ENCODE assay signal across 8 cellular contexts in the genomic region with DNA sequence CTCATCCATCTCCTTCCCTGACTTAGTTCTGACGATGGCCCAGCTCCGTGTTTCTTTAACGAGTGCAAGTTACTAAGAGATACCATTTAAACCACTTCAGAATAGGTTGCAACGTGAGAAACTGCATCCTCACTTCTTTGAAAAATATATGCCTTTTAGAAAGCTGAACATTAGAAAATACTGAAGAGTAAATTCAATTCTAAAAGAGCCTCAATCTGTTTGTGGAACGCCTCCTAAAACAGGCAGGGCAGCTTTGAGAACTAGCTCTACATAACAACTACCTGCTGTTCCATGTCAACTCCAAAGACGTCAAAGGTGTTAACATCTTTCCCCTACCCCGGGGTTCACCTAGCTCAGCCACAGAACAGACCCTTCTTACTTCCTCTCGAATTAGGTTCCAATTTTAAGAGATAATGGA. TPM values are rescaled to one million over a fixed set of nuclear protein-coding genes. Genes with fewer than 3 reads are reported as not detected.
DNase-seq lines count a peak whose midpoint lies in the region; ATAC-seq, FAIRE-seq and TF ChIP-seq lines count a peak whose summit lies in the region.

No MANE protein-coding gene starts in this region.

- H3F3A ChIP-seq in DOHH2 (ENCODE audit: control insufficient read depth, insufficient read depth) (peaks cover 2% of the 10 kb centered on the region; the same call in 1 of the 2 replicates), PC-9 (ENCODE audit: insufficient read depth, low read depth) (peaks cover 68% of the 10 kb centered on the region)

- no peaks in the 10 kb centered on the region for H3K9me2 ChIP-seq in DOHH2 (replicated peaks; ENCODE audit: control insufficient read depth, low read length)
- H3K9me2 ChIP-seq in PC-9 (ENCODE audit: insufficient read depth) = no peaks in the 10 kb centered on the region

- DNase-seq in PC-9 (no peak), H1 (ENCODE audit: low read depth in 1 of 2, low spot score in 2 of 2) (no peak), trophoblast cell (no peak), SKM-1 treated with dmso at 0.1 percent for 144 hours (lab: John Stamatoyannopoulos, UW; ENCODE audit: unreplicated experiment) (no peak), glomerular visceral epithelial cell (ENCODE audit: extremely low spot score) (no peak)
- no peak for DNase-seq in activated effector memory CD4-positive, alpha-beta T cell treated with Interleukin-2 at 50 U/mL for 16 hours

- TF ChIP-seq POLR2A in H1 (IDR thresholded peaks at IDR 0.05; ENCODE audit: control extremely low read depth in 1 of 2, low read depth in 2 of 2, low read length in 2 of 2) = no peak

- TF ChIP-seq RAD21 in H1 (IDR thresholded peaks at IDR 0.05 in 1 of 2, conservative IDR thresholded peaks at IDR 0.05 in 1 of 2; ENCODE audit: low read depth in 2 of 2, low read length in 2 of 2) = no peak

- peak overlapping the region; percentile 73 for H3K4me2 ChIP-seq in DOHH2 (ENCODE audit: low read length)
- H3K4me2 ChIP-seq in PC-9 = peak overlapping the region; percentile 98
- H3K4me2 ChIP-seq in H1 (ENCODE audit: insufficient read depth in 1 of 2, low read depth in 2 of 2, low read length in 2 of 2) = peak overlapping the region; percentile 71 to 85
- H3K4me2 ChIP-seq in trophoblast cell (ENCODE audit: low read length) = peak overlapping the region; percentile 97

- no peak overlapping the region for H3K23ac ChIP-seq in H1 (ENCODE audit: insufficient read length)
- H3K23ac ChIP-seq in trophoblast cell (ENCODE audit: low read length) = no peak overlapping the region

- H3K18ac ChIP-seq in H1 (ENCODE audit: extremely low read depth, low read length) = no peak overlapping the region
- H3K18ac ChIP-seq in trophoblast cell (ENCODE audit: low read length) = no peak overlapping the region

- no peak for TF ChIP-seq EP300 in H1 (IDR thresholded peaks at IDR 0.05; ENCODE audit: borderline replicate concordance in 1 of 2, low read depth in 2 of 2, low read length in 2 of 2)

- TF ChIP-seq CTCF in DOHH2 (IDR thresholded peaks at IDR 0.05; ENCODE audit: low read depth, low read length, poor library complexity, severe bottlenecking) (no peak), PC-9 (conservative IDR thresholded peaks at IDR 0.05) (no peak), H1 (IDR thresholded peaks at IDR 0.05; ENCODE audit: control extremely low read depth in 1 of 3, insufficient read depth in 1 of 3, low read depth in 1 of 3, low read length in 3 of 3) (no peak)

- WGBS in H1 (ENCODE audit: extremely low coverage in 1 of 2, insufficient coverage in 1 of 2, insufficient read length in 1 of 2, insufficient replicate concordance in 2 of 2, low coverage in 1 of 2, low lambda C conversion rate in 2 of 2, missing lambda C conversion rate in 1 of 2), 2 experiments = 20% methylated on average over 8 of the region's 8 CpGs; no CpG with 5 or more reads in 1 of the 2 experiments
- no CpG with 5 or more reads among the region's 8 CpGs for WGBS in trophoblast cell (ENCODE audit: extremely low coverage, insufficient coverage, insufficient read length)

- POLR2A ChIA-PET in PC-9 (lab: Charles Lee; ENCODE audit: unreplicated experiment) = interaction anchor here (0.7 to 0.8 kb wide), 2 partner anchors 78 to 628 kb away, joined by 4 to 5 read pairs; no protein-coding TSS in a partner anchor
- POLR2A ChIA-PET in H1 (lab: Charles Lee; ENCODE audit: partially characterized antibody) = interaction anchor here (0.6 to 4.7 kb wide), 5 partner anchors 7 to 72 kb away, joined by 3 to 42 read pairs (median 3); no protein-coding TSS in a partner anchor

- H3K4ac ChIP-seq in H1 (replicated peaks; ENCODE audit: insufficient read length, low read depth, low read length) (no peak overlapping the region), trophoblast cell (ENCODE audit: low read depth, low read length) (no peak overlapping the region)

- H2BK20ac ChIP-seq in H1 (ENCODE audit: low read length) = no peak overlapping the region

- CTCF ChIA-PET in PC-9 (lab: Charles Lee) = interaction anchor here (0.5 to 1.4 kb wide), 11 partner anchors 32 to 792 kb away, joined by 3 to 18 read pairs (median 5); no protein-coding TSS in a partner anchor
- CTCF ChIA-PET in H1 (lab: Charles Lee; ENCODE audit: partially characterized antibody) = interaction anchor here (0.6 to 1.9 kb wide), 11 partner anchors 9 to 614 kb away, joined by 3 to 8 read pairs (median 3); no protein-coding TSS in a partner anchor

- H3K4me1 ChIP-seq in DOHH2 (ENCODE audit: control insufficient read depth, low read length) = peaks cover 44% of the 10 kb centered on the region
- peaks cover 52% of the 10 kb centered on the region for H3K4me1 ChIP-seq in PC-9 (replicated peaks; ENCODE audit: insufficient read depth)
- peaks cover 0 to 14% (median 8%) of the 10 kb centered on the region in 4 experiments; a peak in 6 of 7 replicates for H3K4me1 ChIP-seq in H1 (replicated peaks in 1 of 4; ENCODE audit: control insufficient read depth in 3 of 4, insufficient read depth in 4 of 4, low read length in 3 of 4)
- H3K4me1 ChIP-seq in trophoblast cell (ENCODE audit: control insufficient read depth in 1 of 2, insufficient read depth in 2 of 2, low read length in 2 of 2) = peaks cover 12 to 13% of the 10 kb centered on the region in 2 experiments

- H2BK5ac ChIP-seq in H1 (ENCODE audit: low read depth, low read length) = no peak overlapping the region
- no peak overlapping the region for H2BK5ac ChIP-seq in trophoblast cell (ENCODE audit: low read depth, low read length, poor library complexity)

- H3K9me3 ChIP-seq in DOHH2 (ENCODE audit: control insufficient read depth, insufficient read depth, low read length) (no peaks in the 10 kb centered on the region), PC-9 (ENCODE audit: insufficient read depth, low read depth) (no peaks in the 10 kb centered on the region), H1 (ENCODE audit: insufficient read depth in 2 of 2, low read depth in 1 of 2, low read length in 1 of 2) (no peaks in the 10 kb centered on the region), trophoblast cell (ENCODE audit: insufficient read depth, low read depth, low read length) (peaks cover 1% of the 10 kb centered on the region)

- H2BK15ac ChIP-seq in H1 (ENCODE audit: low read length) = no peak overlapping the region

- ATAC-seq in GM18519 (IDR thresholded peaks at IDR 0.05; ENCODE audit: low FRiP score, unreplicated experiment) = no peak

- H2AK5ac ChIP-seq in H1 (ENCODE audit: low read depth, low read length) = no peak overlapping the region
- H2AK5ac ChIP-seq in trophoblast cell (ENCODE audit: low read length) = no peak overlapping the region

- H4K8ac ChIP-seq in H1 (ENCODE audit: extremely low read depth, insufficient read depth, low read length) = no peak overlapping the region
- H4K8ac ChIP-seq in trophoblast cell (ENCODE audit: low read depth, low read length) = no peak overlapping the region

- H3K14ac ChIP-seq in H1 (ENCODE audit: insufficient read length) (no peak overlapping the region), trophoblast cell (ENCODE audit: low read length) (no peak overlapping the region)

- H3K36me3 ChIP-seq in DOHH2 (ENCODE audit: control insufficient read depth, low read length) (no peaks in the 10 kb centered on the region), PC-9 (ENCODE audit: low read depth) (peaks cover 15% of the 10 kb centered on the region), H1 (ENCODE audit: control insufficient read depth in 2 of 4, insufficient read depth in 4 of 4, low read length in 3 of 4) (peaks cover 0 to 5% (median 0%) of the 10 kb centered on the region in 4 experiments; a peak in 1 of 8 replicates), trophoblast cell (ENCODE audit: control insufficient read depth in 1 of 2, insufficient read depth in 2 of 2, low read length in 2 of 2) (no peaks in the 10 kb centered on the region)

- H2BK120ac ChIP-seq in H1 (replicated peaks; ENCODE audit: low read depth, low read length) (no peak overlapping the region), trophoblast cell (ENCODE audit: insufficient read depth, low read length, poor library complexity) (no peak overlapping the region)

- H4K91ac ChIP-seq in H1 (replicated peaks; ENCODE audit: insufficient read length, low read length) = no peak overlapping the region
- no peak overlapping the region for H4K91ac ChIP-seq in trophoblast cell (ENCODE audit: low read depth, low read length)

- H4K12ac ChIP-seq in trophoblast cell (ENCODE audit: low read depth, low read length) = no peak overlapping the region

- no peaks in the 10 kb centered on the region for H3K79me1 ChIP-seq in H1 (ENCODE audit: low read depth, low read length)
- H3K79me1 ChIP-seq in trophoblast cell (ENCODE audit: low read length) = no peaks in the 10 kb centered on the region

- H3K79me2 ChIP-seq in DOHH2 (ENCODE audit: control insufficient read depth, low read length) (no peaks in the 10 kb centered on the region), PC-9 (ENCODE audit: low read depth) (peaks cover 63% of the 10 kb centered on the region), H1 (ENCODE audit: control insufficient read depth in 1 of 2, insufficient read depth in 2 of 2, low read length in 2 of 2) (no peaks in the 10 kb centered on the region), trophoblast cell (ENCODE audit: control insufficient read depth, insufficient read depth, low read length, poor library complexity) (no peaks in the 10 kb centered on the region)

- no peak overlapping the region for H3K27ac ChIP-seq in DOHH2 (ENCODE audit: low read depth, low read length)
- peak overlapping the region; percentile 97 for H3K27ac ChIP-seq in PC-9
- no peak overlapping the region for H3K27ac ChIP-seq in H1 (ENCODE audit: low read depth, low read length)
- H3K27ac ChIP-seq in trophoblast cell (ENCODE audit: low read depth, low read length) = no peak overlapping the region

- H2AFZ ChIP-seq in PC-9 (peak overlapping the region; percentile 18; the same call in 1 of the 2 replicates), H1 (ENCODE audit: low read length) (no peak overlapping the region), trophoblast cell (ENCODE audit: insufficient read depth, low read length, poor library complexity) (no peak overlapping the region)

- H4K20me1 ChIP-seq in DOHH2 (ENCODE audit: control insufficient read depth, insufficient read depth, low read depth, low read length) = peaks cover 5% of the 10 kb centered on the region; the same call in 1 of the 2 replicates
- H4K20me1 ChIP-seq in PC-9 (ENCODE audit: insufficient read depth) = no peaks in the 10 kb centered on the region
- H4K20me1 ChIP-seq in H1 (replicated peaks in 1 of 2; ENCODE audit: control insufficient read depth in 1 of 2, insufficient read depth in 2 of 2, low read length in 2 of 2) = no peaks in the 10 kb centered on the region

- no peak overlapping the region for H4K5ac ChIP-seq in H1 (ENCODE audit: insufficient read length, low read depth, low read length)

- peaks cover 81% of the 10 kb centered on the region for H3K27me3 ChIP-seq in DOHH2 (ENCODE audit: control insufficient read depth, low read length)
- no peaks in the 10 kb centered on the region for H3K27me3 ChIP-seq in PC-9 (ENCODE audit: insufficient read depth, low read depth)
- peaks cover 33 to 58% (median 48%) of the 10 kb centered on the region in 4 experiments for H3K27me3 ChIP-seq in H1 (replicated peaks in 1 of 4; ENCODE audit: control insufficient read depth in 3 of 4, extremely low read depth in 1 of 4, insufficient read depth in 3 of 4, low read length in 3 of 4)
- H3K27me3 ChIP-seq in trophoblast cell (ENCODE audit: insufficient read depth, low read length) = peaks cover 31% of the 10 kb centered on the region

- no peak for FAIRE-seq in H1 (lab: Jason Lieb, UNC)

- H2BK12ac ChIP-seq in H1 (ENCODE audit: low read depth, low read length) (no peak overlapping the region), trophoblast cell (ENCODE audit: low read length) (no peak overlapping the region)

- no TSS peak for BruUV-seq in PC-9 (replicated peaks; lab: Mats Ljungman, UMichigan)

- intact Hi-C loops in PC-9 (cut with micrococcal nuclease; ENCODE audit: unreplicated experiment) = loop anchor here (5.0 kb wide), 2 partner anchors 371 to 581 kb away; no protein-coding TSS in a partner anchor

- H3K4me3 ChIP-seq in DOHH2 (ENCODE audit: low read length) = no peak overlapping the region
- H3K4me3 ChIP-seq in PC-9 = peak overlapping the region; percentile 87
- H3K4me3 ChIP-seq in H1 (ENCODE audit: extremely low read depth in 1 of 4, insufficient read depth in 2 of 4, low read depth in 3 of 4, low read length in 4 of 4) = peak overlapping the region in 2 of 4 experiments; percentile 31 to 60; a peak in 3 of 8 replicates
- H3K4me3 ChIP-seq in trophoblast cell (ENCODE audit: low read depth, low read length) = no peak overlapping the region

- H3K56ac ChIP-seq in H1 (replicated peaks; ENCODE audit: insufficient read length, low read depth, low read length) = no peak overlapping the region

- no peak overlapping the region for H3K9ac ChIP-seq in H1 (replicated peaks in 1 of 4; ENCODE audit: extremely low read depth in 1 of 4, low read depth in 3 of 4, low read length in 3 of 4)
- no peak overlapping the region for H3K9ac ChIP-seq in trophoblast cell (ENCODE audit: low read length)

- H3K23me2 ChIP-seq in H1 (ENCODE audit: low read depth, low read length) = peaks cover 22% of the 10 kb centered on the region; the same call in 1 of the 2 replicates

RNA-seq across cellular contexts. Expression of a gene that starts 3.5 kb away (rescaled TPM):
- total RNA-seq in PC-9 (2021) = 30.0 and 57.1 TPM in 2 replicates
- 1.6 and 3.4 TPM in 2 replicates for total RNA-seq in H1 (2021; fragmentation: NEBNext Ultra II Directional; extraction: Animal tissue kit (Norgen Biotek cat#: 25700))
- 0.58 and 1.1 TPM in 2 replicates for polyA plus RNA-seq in H1 (2011; rRNA removed)
- polyA plus RNA-seq in H1 (2011; cell fraction: cytosol; rRNA removed) = 0.49 TPM
- polyA plus RNA-seq in H1 (2011; cell fraction: nucleus; rRNA removed) = 2.5 TPM
- 0.73 to 2.2 TPM (median 0.84 TPM) in 4 replicates for polyA plus RNA-seq in H1 (2012, experiment 1 of 2)
- polyA plus RNA-seq in H1 (2012, experiment 2 of 2) = 0.09 TPM
- polyA plus RNA-seq in H1 (2013, experiment 1 of 2) = 5.3 TPM
- 5.5 TPM for polyA plus RNA-seq in H1 (2013, experiment 2 of 2)
- polyA minus RNA-seq in H1 (2011; rRNA and poly(A)+ RNA removed) = 0.79 and 1.1 TPM in 2 replicates
- 0.37 TPM for polyA minus RNA-seq in H1 (2011; cell fraction: cytosol; rRNA and poly(A)+ RNA removed)
- 0.20 TPM for polyA minus RNA-seq in H1 (2011; cell fraction: nucleus; rRNA and poly(A)+ RNA removed)
- polyA plus RNA-seq in trophoblast cell (2013) = 2.4 and 2.5 TPM in 2 replicates
